Comparison of ENCODE assay signal across 18 cellular contexts in the genomic region with DNA sequence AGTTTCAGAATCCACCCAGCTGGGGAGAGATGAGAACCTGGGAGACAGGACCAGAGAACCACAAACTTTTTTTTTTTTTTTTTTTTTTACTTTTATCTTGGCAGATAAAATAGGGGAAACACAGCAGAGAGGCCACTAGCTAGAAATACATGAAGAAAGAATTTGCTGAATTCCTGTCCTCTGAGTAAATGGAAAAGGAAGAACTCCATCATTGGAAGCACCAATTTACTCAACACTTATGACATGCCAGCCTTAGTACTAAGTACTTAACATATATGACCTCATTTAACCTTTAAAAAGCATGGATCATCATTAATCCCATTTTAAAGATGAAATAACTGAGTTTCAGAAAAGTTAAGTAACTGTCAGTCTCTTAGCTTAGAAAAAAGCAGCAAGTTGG.
DNase-seq lines count a peak whose midpoint lies in the region; TF ChIP-seq lines count a peak whose summit lies in the region.
"Had no signal": no experiment of that assay in that cellular context is flagged by ENCODE, and none has a peak within 500 bp of the region (broad histone marks: within the 10 kb centered on the region; RNA-seq: fewer than 3 reads in every experiment).

No MANE protein-coding gene starts in this region.

- no peak for TF ChIP-seq CTCF in astrocyte of the spinal cord (IDR thresholded peaks at IDR 0.05; ENCODE audit: low read depth, low read length)
- no peak for TF ChIP-seq CTCF in WERI-Rb-1 (IDR thresholded peaks at IDR 0.05; ENCODE audit: low read depth, low read length)

- in situ Hi-C loops in astrocyte of the spinal cord (cut with HindIII; ENCODE audit: low sequenced_read_pairs), result no loop called here

- H3K27ac ChIP-seq in WERI-Rb-1, result no peak overlapping the region
- H3K27ac ChIP-seq: dorsolateral prefrontal cortex had no signal

- no peaks in the 10 kb centered on the region for H3K36me3 ChIP-seq in WERI-Rb-1

- no peaks in the 10 kb centered on the region for H3K9me3 ChIP-seq in WERI-Rb-1 (ENCODE audit: severe bottlenecking)

- H3K27me3 ChIP-seq in WERI-Rb-1 (ENCODE audit: insufficient read depth, low read depth, severe bottlenecking), result no peaks in the 10 kb centered on the region
- H3K27me3 ChIP-seq: dorsolateral prefrontal cortex had no signal

- H3K4me3 ChIP-seq in astrocyte of the spinal cord (ENCODE audit: low read depth, low read length) (no peak overlapping the region), WERI-Rb-1 (ENCODE audit: low read depth, low read length) (no peak overlapping the region)
- H3K4me3 ChIP-seq: dorsolateral prefrontal cortex, K562 had no signal

- peak; percentile 41 for DNase-seq in AG08396 (ENCODE audit: low spot score)
- DNase-seq in HS-5 (ENCODE audit: low read depth), result peak; percentile 84
- peak; percentile 67 for DNase-seq in astrocyte of the spinal cord (ENCODE audit: low read depth, low spot score)
- DNase-seq in glomerular visceral epithelial cell (ENCODE audit: extremely low spot score), result peak; percentile 1
- DNase-seq in NCI-H774 (lab: John Stamatoyannopoulos, UW), result no peak
- no peak for DNase-seq in WERI-Rb-1
- no peak for DNase-seq in iPS-NIHi7 (ENCODE audit: extremely low spot score)
- DNase-seq in anterior cingulate cortex (lab: John Stamatoyannopoulos, UW), result no peak
- DNase-seq: ACHN; activated CD4-positive, alpha-beta T cell treated with anti-CD3 and anti-CD28 coated beads for 1 hour; activated CD8-positive, alpha-beta memory T cell treated with anti-CD3 and anti-CD28 coated beads, Interleukin-2, amount 50 U/mL, for 4 hours; activated gamma-delta T cell treated with Interleukin-2 at 50 U/mL for 16 hours; Caco-2; dorsolateral prefrontal cortex; NCI-H1092; NCI-H526; T-helper 9 cell had no signal

Comparison
In these comparisons a context has a peak if more than half of its experiments do, and no peak if none do; other contexts are left out.
1. DNase-seq: peak in AG08396 (single experiment), HS-5 (single experiment), astrocyte of the spinal cord (single experiment) and glomerular visceral epithelial cell (single experiment); none in NCI-H774 (single experiment), WERI-Rb-1 (single experiment), iPS-NIHi7 (single experiment) and anterior cingulate cortex (0 of 58).